Comparison of ENCODE assay signal across 27 cellular contexts in genomic region chr1:233500111-233500510, GRCh38.
DNase-seq lines count a peak whose midpoint lies in the region; ATAC-seq, FAIRE-seq and TF ChIP-seq lines count a peak whose summit lies in the region.
"Had no signal": no experiment of that assay in that cellular context is flagged by ENCODE, and none has a peak within 500 bp of the region (broad histone marks: within the 10 kb centered on the region; RNA-seq: fewer than 3 reads in every experiment).

No MANE protein-coding gene starts in this region.

- POLR2A ChIA-PET in H1 (lab: Charles Lee; ENCODE audit: partially characterized antibody): interaction anchor here (1.2 kb wide), 1 partner anchor 68 kb away, joined by 3 read pairs; no protein-coding TSS in a partner anchor

- H3K9me3 ChIP-seq in H1 (ENCODE audit: insufficient read depth in 2 of 2, low read depth in 1 of 2, low read length in 1 of 2) (no peaks in the 10 kb centered on the region; a peak in 1 of 4 replicates), transverse colon (no peaks in the 10 kb centered on the region)
- H3K9me3 ChIP-seq: A549, Caco-2 had no signal

- CTCF ChIA-PET in H1 (lab: Charles Lee; ENCODE audit: partially characterized antibody): interaction anchor here (0.8 kb wide), 1 partner anchor 60 kb away, joined by 3 read pairs; no protein-coding TSS in a partner anchor

- H3F3A ChIP-seq in GM23338 (replicated peaks; ENCODE audit: low read depth): no peaks in the 10 kb centered on the region

- no peak overlapping the region for H2BK12ac ChIP-seq in H1 (ENCODE audit: low read depth, low read length)

- no peak overlapping the region for H3K14ac ChIP-seq in H1 (ENCODE audit: insufficient read length)

- no peaks in the 10 kb centered on the region for H3K36me3 Mint-ChIP-seq in GM23338 (ENCODE audit: low read depth)
- H3K36me3 Mint-ChIP-seq: CD8-positive, alpha-beta T cell had no signal

- H2AFZ ChIP-seq in GM23338: peak overlapping the region; percentile 75
- H2AFZ ChIP-seq in H1 (ENCODE audit: low read length): no peak overlapping the region

- no peak overlapping the region for H3K4ac ChIP-seq in H1 (replicated peaks; ENCODE audit: insufficient read length, low read depth, low read length)
- H3K4ac ChIP-seq in mesendoderm (ENCODE audit: low read depth, low read length): no peak overlapping the region

- TF ChIP-seq RAD21 in H1 (IDR thresholded peaks at IDR 0.05 in 1 of 2, conservative IDR thresholded peaks at IDR 0.05 in 1 of 2; ENCODE audit: low read depth in 2 of 2, low read length in 2 of 2): no peak

- H4K5ac ChIP-seq in H1 (ENCODE audit: insufficient read length, low read depth, low read length) (no peak overlapping the region), mesendoderm (ENCODE audit: low read length) (no peak overlapping the region)

- H3K79me1 ChIP-seq in H1 (ENCODE audit: low read depth, low read length) (no peaks in the 10 kb centered on the region), mesendoderm (ENCODE audit: low read length) (no peaks in the 10 kb centered on the region)

- TF ChIP-seq EP300 in H1 (IDR thresholded peaks at IDR 0.05; ENCODE audit: borderline replicate concordance in 1 of 2, low read depth in 2 of 2, low read length in 2 of 2) (no peak), transverse colon (IDR thresholded peaks at IDR 0.05; ENCODE audit: low read depth) (no peak)

- H3K9ac ChIP-seq in H1 (replicated peaks in 1 of 4; ENCODE audit: extremely low read depth in 1 of 4, low read depth in 3 of 4, low read length in 3 of 4) (no peak overlapping the region), mesendoderm (ENCODE audit: low read length) (no peak overlapping the region)
- H3K9ac ChIP-seq: BLaER1 treated with 17β-estradiol and CSF1 and Interleukin-3, amounts not matched to agents 10 nM and 100 nM had no signal

- peak; percentile 64 for FAIRE-seq in D721Med (lab: Jason Lieb, UNC)
- FAIRE-seq in H1 (lab: Jason Lieb, UNC): no peak
- FAIRE-seq: A549, G401.6, GM12891 had no signal

- H2BK20ac ChIP-seq in H1 (ENCODE audit: low read length): 0 out of 2 replicates have a peak overlapping the region, but pooled peaks have one; percentile 6

- peaks cover 22% of the 10 kb centered on the region for H3K4me1 Mint-ChIP-seq in GM23338
- H3K4me1 Mint-ChIP-seq: B cell had no signal

- H3K9me2 ChIP-seq in GM23338 (ENCODE audit: insufficient read depth): 0 out of 2 replicates have a peak, but pooled peaks cover 17% of the 10 kb centered on the region

- H3K27me3 Mint-ChIP-seq in GM23338 (ENCODE audit: insufficient read depth, low read depth, poor library complexity): no peaks in the 10 kb centered on the region

- no peaks in the 10 kb centered on the region for H3K23me2 ChIP-seq in H1 (ENCODE audit: low read depth, low read length)

- ATAC-seq in GM23338 (no peak), left ventricle myocardium superior (no peak), GM18867 (IDR thresholded peaks at IDR 0.05; ENCODE audit: unreplicated experiment) (no peak)
- ATAC-seq: A549; CD8-positive, alpha-beta T cell had no signal

- in situ Hi-C loops in transverse colon (cut with MboI; ENCODE audit: low pct_ligation_motif_present in 1 of 4, low pct_unique_long_range_greater_than_20kb in 1 of 4, low sequenced_read_pairs in 3 of 4): no loop called here

- TF ChIP-seq POLR2A in H1 (IDR thresholded peaks at IDR 0.05; ENCODE audit: control extremely low read depth in 1 of 2, low read depth in 2 of 2, low read length in 2 of 2): no peak
- no peak for TF ChIP-seq POLR2A in transverse colon (IDR thresholded peaks at IDR 0.05)

- H3K4me2 ChIP-seq in GM23338 (no peak overlapping the region), H1 (ENCODE audit: insufficient read depth in 1 of 2, low read depth in 2 of 2, low read length in 2 of 2) (no peak overlapping the region), mesendoderm (ENCODE audit: low read length) (no peak overlapping the region)
- H3K4me2 ChIP-seq: A549 had no signal

- no peak overlapping the region for H4K91ac ChIP-seq in H1 (replicated peaks; ENCODE audit: insufficient read length, low read length)

- H3K9me3 Mint-ChIP-seq in GM23338: peaks cover 4% of the 10 kb centered on the region; the same call in 1 of the 3 replicates
- H3K9me3 Mint-ChIP-seq: CD4-positive, alpha-beta T cell had no signal

- WGBS in H1 (ENCODE audit: extremely low coverage in 1 of 2, insufficient coverage in 1 of 2, insufficient read length in 1 of 2, insufficient replicate concordance in 2 of 2, low coverage in 1 of 2, low lambda C conversion rate in 2 of 2, missing lambda C conversion rate in 1 of 2), 2 experiments: 92% methylated on average over 3 of the region's 3 CpGs; no CpG with 5 or more reads in 1 of the 2 experiments
- no CpG with 5 or more reads among the region's 3 CpGs for WGBS in mesendoderm (ENCODE audit: extremely low coverage, insufficient coverage, low lambda C conversion rate)
- 67 to 80% methylated on average over 3 of the region's 3 CpGs for WGBS in transverse colon (ENCODE audit: low coverage in 1 of 2), 2 donors

- no peak overlapping the region for H3K4me3 ChIP-seq in GM23338
- no peak overlapping the region for H3K4me3 ChIP-seq in H1 (ENCODE audit: extremely low read depth in 1 of 4, insufficient read depth in 2 of 4, low read depth in 3 of 4, low read length in 4 of 4)
- no peak overlapping the region for H3K4me3 ChIP-seq in mesendoderm (ENCODE audit: low read length)
- no peak overlapping the region for H3K4me3 ChIP-seq in transverse colon
- H3K4me3 ChIP-seq: A549; BLaER1 treated with 17β-estradiol and CSF1 and Interleukin-3, amounts not matched to agents 10 nM and 100 nM had no signal

- no peaks in the 10 kb centered on the region for H4K20me1 ChIP-seq in GM23338 (replicated peaks; ENCODE audit: insufficient read depth)
- no peaks in the 10 kb centered on the region for H4K20me1 ChIP-seq in H1 (replicated peaks in 1 of 2; ENCODE audit: control insufficient read depth in 1 of 2, insufficient read depth in 2 of 2, low read length in 2 of 2)
- H4K20me1 ChIP-seq: BLaER1 treated with 17β-estradiol and CSF1 and Interleukin-3, amounts not matched to agents 10 nM and 100 nM had no signal

- H3K56ac ChIP-seq in H1 (replicated peaks; ENCODE audit: insufficient read length, low read depth, low read length) (no peak overlapping the region), mesendoderm (ENCODE audit: low read length) (no peak overlapping the region)

- intact Hi-C loops in left ventricle myocardium superior (cut with micrococcal nuclease): no loop called here
- intact Hi-C loops in transverse colon (cut with DNase I; ENCODE audit: low total_unique reads): no loop called here

- H3K27me3 ChIP-seq in GM23338 (ENCODE audit: insufficient read depth) (no peaks in the 10 kb centered on the region), H1 (replicated peaks in 1 of 4; ENCODE audit: control insufficient read depth in 3 of 4, extremely low read depth in 1 of 4, insufficient read depth in 3 of 4, low read length in 3 of 4) (no peaks in the 10 kb centered on the region), mesendoderm (ENCODE audit: insufficient read depth, low read length, poor library complexity) (no peaks in the 10 kb centered on the region), transverse colon (no peaks in the 10 kb centered on the region)
- H3K27me3 ChIP-seq: BLaER1 treated with 17β-estradiol and CSF1 and Interleukin-3, amounts not matched to agents 10 nM and 100 nM had no signal

- H3K27ac ChIP-seq in GM23338 (ENCODE audit: low read depth): no peak overlapping the region
- H3K27ac ChIP-seq in H1 (ENCODE audit: low read depth, low read length): no peak overlapping the region
- no peak overlapping the region for H3K27ac ChIP-seq in mesendoderm (ENCODE audit: low read depth, low read length)
- no peak overlapping the region for H3K27ac ChIP-seq in transverse colon
- H3K27ac ChIP-seq: 22Rv1, A549, C4-2B had no signal

- H2BK5ac ChIP-seq in H1 (ENCODE audit: low read depth, low read length) (no peak overlapping the region), mesendoderm (ENCODE audit: low read length) (no peak overlapping the region)

- DNase-seq in D721Med (ENCODE audit: insufficient read length, low spot score) (no peak), GM23338 (ENCODE audit: low spot score) (no peak), cerebellar cortex (ENCODE audit: low spot score) (peak; percentile 81), H1 (ENCODE audit: low read depth in 1 of 2, low spot score in 2 of 2) (no peak), left ventricle myocardium superior (no peak), mesendoderm (no peak), transverse colon (no peak)
- DNase-seq: AML-193; Caco-2; Calu3; CD4-positive, alpha-beta T cell; CD8-positive, alpha-beta T cell; DMS 273 treated with DMSO at 0.1 percent for 48 hours; DMS153; DMS53; DMS79; DND-41; EL; GF-D8 had no signal

- H3K36me3 ChIP-seq in GM23338 (ENCODE audit: insufficient read depth) (no peaks in the 10 kb centered on the region), H1 (ENCODE audit: control insufficient read depth in 2 of 4, insufficient read depth in 4 of 4, low read length in 3 of 4) (no peaks in the 10 kb centered on the region), mesendoderm (ENCODE audit: control insufficient read depth, insufficient read depth, low read length) (no peaks in the 10 kb centered on the region), transverse colon (no peaks in the 10 kb centered on the region)
- H3K36me3 ChIP-seq: BLaER1 treated with 17β-estradiol and CSF1 and Interleukin-3, amounts not matched to agents 10 nM and 100 nM had no signal

- H4K8ac ChIP-seq in H1 (ENCODE audit: extremely low read depth, insufficient read depth, low read length): no peak overlapping the region
- H4K8ac ChIP-seq in mesendoderm (ENCODE audit: low read depth, low read length): no peak overlapping the region

- H2AK5ac ChIP-seq in H1 (ENCODE audit: low read depth, low read length) (no peak overlapping the region), mesendoderm (ENCODE audit: low read length) (no peak overlapping the region)

- H2BK15ac ChIP-seq in H1 (ENCODE audit: low read length) (no peak overlapping the region), mesendoderm (replicated peaks; ENCODE audit: low read depth) (no peak overlapping the region)

- H3K4me3 Mint-ChIP-seq in GM23338: no peak overlapping the region
- H3K4me3 Mint-ChIP-seq: B cell; CD4-positive, alpha-beta T cell; CD8-positive, alpha-beta T cell had no signal

- TF ChIP-seq CTCF in D721Med (IDR thresholded peaks at IDR 0.05; ENCODE audit: insufficient read depth, missing control alignments) (no peak), GM23338 (conservative IDR thresholded peaks at IDR 0.05; ENCODE audit: low read depth in 2 of 2) (no peak), H1 (IDR thresholded peaks at IDR 0.05; ENCODE audit: control extremely low read depth in 1 of 3, insufficient read depth in 1 of 3, low read depth in 1 of 3, low read length in 3 of 3) (no peak), transverse colon (IDR thresholded peaks at IDR 0.05) (no peak)

- H2BK120ac ChIP-seq in H1 (replicated peaks; ENCODE audit: low read depth, low read length) (no peak overlapping the region), mesendoderm (ENCODE audit: low read depth, low read length) (no peak overlapping the region)

- peaks cover 24% of the 10 kb centered on the region for H3K4me1 ChIP-seq in GM23338 (ENCODE audit: insufficient read depth)
- peaks cover 0 to 2% (median 0%) of the 10 kb centered on the region in 4 experiments; a peak in 1 of 7 replicates for H3K4me1 ChIP-seq in H1 (replicated peaks in 1 of 4; ENCODE audit: control insufficient read depth in 3 of 4, insufficient read depth in 4 of 4, low read length in 3 of 4)
- H3K4me1 ChIP-seq in mesendoderm (ENCODE audit: control insufficient read depth, low read depth, low read length): peaks cover 2% of the 10 kb centered on the region
- H3K4me1 ChIP-seq in transverse colon: no peaks in the 10 kb centered on the region
- H3K4me1 ChIP-seq: A549, Caco-2 had no signal

- H3K18ac ChIP-seq in H1 (ENCODE audit: extremely low read depth, low read length) (no peak overlapping the region), mesendoderm (ENCODE audit: low read length) (no peak overlapping the region)

- H3K79me2 ChIP-seq in GM23338 (replicated peaks; ENCODE audit: insufficient read depth) (no peaks in the 10 kb centered on the region), H1 (ENCODE audit: control insufficient read depth in 1 of 2, insufficient read depth in 2 of 2, low read length in 2 of 2) (no peaks in the 10 kb centered on the region), mesendoderm (ENCODE audit: control insufficient read depth, insufficient read depth, low read length) (no peaks in the 10 kb centered on the region)

- no peak overlapping the region for H3K27ac Mint-ChIP-seq in GM23338
- H3K27ac Mint-ChIP-seq: B cell; CD4-positive, alpha-beta T cell; CD8-positive, alpha-beta T cell had no signal

- H3K23ac ChIP-seq in H1 (ENCODE audit: insufficient read length): no peak overlapping the region
- H3K23ac ChIP-seq in mesendoderm (ENCODE audit: low read length): no peak overlapping the region
